In the genomic region with DNA sequence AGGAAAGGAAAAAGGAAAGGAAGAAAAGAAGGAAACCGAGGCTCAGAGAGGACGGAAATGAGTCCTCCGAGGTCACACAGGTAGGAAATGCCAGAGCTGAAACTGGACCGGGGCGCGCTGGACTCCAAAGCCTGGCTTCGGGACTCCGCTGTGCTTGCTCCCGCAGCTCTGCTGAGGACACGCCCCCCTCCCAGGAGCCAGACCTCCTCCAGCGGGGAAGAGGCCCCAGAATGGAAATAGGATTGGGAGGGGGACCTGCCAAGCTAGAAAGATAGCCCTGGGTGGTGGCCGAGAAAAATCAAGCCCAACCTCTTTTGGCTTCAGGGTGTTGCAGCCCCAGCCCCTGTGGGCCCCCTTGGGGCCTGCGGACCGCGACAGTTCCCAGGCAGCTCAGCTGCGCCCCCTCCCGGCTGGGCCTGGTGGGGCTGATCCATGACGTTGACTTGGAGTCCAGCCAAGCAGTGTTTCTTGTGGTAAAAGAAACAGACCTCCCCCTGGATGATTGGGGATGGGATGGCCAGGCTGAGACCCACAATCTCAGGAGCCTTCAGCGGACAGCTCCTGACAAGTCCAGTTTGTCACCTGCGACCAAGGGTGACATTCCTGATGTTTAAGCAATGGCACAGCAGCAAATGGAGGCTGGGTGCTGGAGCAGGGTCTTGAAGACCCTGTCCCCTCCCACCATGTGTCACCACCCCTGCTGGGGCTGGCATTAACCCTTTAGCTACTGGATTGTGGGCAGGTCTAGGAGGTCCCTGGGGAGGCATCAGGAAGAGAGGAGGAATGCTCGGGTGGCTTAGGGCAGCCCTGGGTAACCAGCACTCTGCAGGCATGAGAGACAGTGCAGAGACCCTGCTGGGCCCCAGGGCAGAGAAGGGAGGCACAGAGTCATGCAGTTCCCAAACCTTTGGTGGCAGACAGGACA, we compare ENCODE assay signal across 8 cellular contexts. TPM values are rescaled to one million over a fixed set of nuclear protein-coding genes. Genes with fewer than 3 reads are reported as not detected.
DNase-seq lines count a peak whose midpoint lies in the region; ATAC-seq and TF ChIP-seq lines count a peak whose summit lies in the region.

No MANE protein-coding gene starts in this region.

- RAD21 ChIA-PET in HCT116 (lab: Charles Lee; ENCODE audit: low non-redundant PET in 1 of 2, low total read pairs in 2 of 2, uncharacterized antibody in 2 of 2, unreplicated experiment in 2 of 2): interaction anchor here (0.6 to 0.7 kb wide), 2 partner anchors 9 to 13 kb away, joined by 3 read pairs; no protein-coding TSS in a partner anchor

- no peaks in the 10 kb centered on the region for H3K4me1 Mint-ChIP-seq in activated CD8-positive, alpha-beta memory T cell treated with anti-CD3 and anti-CD28 coated beads, Interleukin-2, amount 10 ng/mL, durations not matched to agents 7 days and 5 days
- H3K4me1 Mint-ChIP-seq in natural killer cell treated with Interleukin-12 subunit alpha and Interleukin-12 subunit beta and Interleukin-15 and Interleukin-18, amount 100 ng/mL, for 72 hours (ENCODE audit: low read depth in 2 of 2): peaks cover 3 to 6% of the 10 kb centered on the region in 2 donors

- peak; percentile 64 for TF ChIP-seq RAD21 in HCT116 (IDR thresholded peaks at IDR 0.05; ENCODE audit: low read depth)

- peak; percentile 67 for DNase-seq in HCT116 (ENCODE audit: low read depth, low spot score)
- DNase-seq in NOMO-1 treated with dmso at 0.1 percent for 144 hours (lab: John Stamatoyannopoulos, UW; ENCODE audit: unreplicated experiment): peak; percentile 49
- DNase-seq in activated CD8-positive, alpha-beta memory T cell treated with anti-CD3 and anti-CD28 coated beads, Interleukin-2, amount 10 ng/mL, durations not matched to agents 7 days and 5 days: peak; percentile 68
- peak; percentile 85 to 91 for DNase-seq in erythroblast (lab: John Stamatoyannopoulos, UW)
- no peak for DNase-seq in natural killer cell treated with Interleukin-12 subunit alpha and Interleukin-12 subunit beta and Interleukin-15 and Interleukin-18, amount 100 ng/mL, for 72 hours (ENCODE audit: low spot score)
- peak; percentile 83 for DNase-seq in upper lobe of right lung
- DNase-seq in occipital lobe (lab: John Stamatoyannopoulos, UW): no peak

- H2AFZ ChIP-seq in HCT116 (ENCODE audit: low read depth, low read length, poor library complexity, severe bottlenecking): peak overlapping the region; percentile 79

- no peak for TF ChIP-seq POLR2A in HCT116 (IDR thresholded peaks at IDR 0.05; ENCODE audit: borderline replicate concordance, extremely low read depth, insufficient read depth, insufficient read length)
- TF ChIP-seq POLR2A in erythroblast (IDR thresholded peaks at IDR 0.05; ENCODE audit: low read length): no peak

- no TSS peak for BruUV-seq in HCT116 (replicated peaks; lab: Mats Ljungman, UMichigan)

- H3K27ac Mint-ChIP-seq in activated CD8-positive, alpha-beta memory T cell treated with anti-CD3 and anti-CD28 coated beads, Interleukin-2, amount 10 ng/mL, durations not matched to agents 7 days and 5 days: no peak overlapping the region
- no peak overlapping the region for H3K27ac Mint-ChIP-seq in natural killer cell treated with Interleukin-12 subunit alpha and Interleukin-12 subunit beta and Interleukin-15 and Interleukin-18, amount 100 ng/mL, for 72 hours

- H3K4me3 ChIP-seq in HCT116 (replicated peaks in 1 of 2; ENCODE audit: low read depth in 1 of 2, low read length in 2 of 2) (peak overlapping the region; percentile 44 to 56), upper lobe of right lung (peak overlapping the region; percentile 14)

- no peaks in the 10 kb centered on the region for H3K79me2 ChIP-seq in HCT116 (ENCODE audit: insufficient read depth, low read length)

- no peaks in the 10 kb centered on the region for H3K36me3 Mint-ChIP-seq in activated CD8-positive, alpha-beta memory T cell treated with anti-CD3 and anti-CD28 coated beads, Interleukin-2, amount 10 ng/mL, durations not matched to agents 7 days and 5 days
- no peaks in the 10 kb centered on the region for H3K36me3 Mint-ChIP-seq in natural killer cell treated with Interleukin-12 subunit alpha and Interleukin-12 subunit beta and Interleukin-15 and Interleukin-18, amount 100 ng/mL, for 72 hours

- H4K20me1 ChIP-seq in HCT116 (ENCODE audit: insufficient read depth): no peaks in the 10 kb centered on the region

- no peaks in the 10 kb centered on the region for H3K9me3 Mint-ChIP-seq in activated CD8-positive, alpha-beta memory T cell treated with anti-CD3 and anti-CD28 coated beads, Interleukin-2, amount 10 ng/mL, durations not matched to agents 7 days and 5 days (ENCODE audit: low read depth)
- H3K9me3 Mint-ChIP-seq in natural killer cell treated with Interleukin-12 subunit alpha and Interleukin-12 subunit beta and Interleukin-15 and Interleukin-18, amount 100 ng/mL, for 72 hours: no peaks in the 10 kb centered on the region

- H3K27me3 ChIP-seq in HCT116 (ENCODE audit: insufficient read depth, low read length) (no peaks in the 10 kb centered on the region), upper lobe of right lung (no peaks in the 10 kb centered on the region)

- no peak overlapping the region for H3K4me3 Mint-ChIP-seq in activated CD8-positive, alpha-beta memory T cell treated with anti-CD3 and anti-CD28 coated beads, Interleukin-2, amount 10 ng/mL, durations not matched to agents 7 days and 5 days
- no peak overlapping the region for H3K4me3 Mint-ChIP-seq in natural killer cell treated with Interleukin-12 subunit alpha and Interleukin-12 subunit beta and Interleukin-15 and Interleukin-18, amount 100 ng/mL, for 72 hours

- POLR2A ChIA-PET in HCT116 (lab: Charles Lee): interaction anchor here (1.0 to 1.5 kb wide), 4 partner anchors 9 to 152 kb away, joined by 3 to 6 read pairs (median 6); no protein-coding TSS in a partner anchor

- H3K9ac ChIP-seq in HCT116 (ENCODE audit: low read length): peak overlapping the region; percentile 49

- H3K9me3 ChIP-seq in HCT116 (ENCODE audit: control insufficient read depth in 1 of 2, insufficient read depth in 1 of 2, low read depth in 1 of 2, low read length in 2 of 2) (no peaks in the 10 kb centered on the region), upper lobe of right lung (no peaks in the 10 kb centered on the region)

- peak; percentile 87 for ATAC-seq in HCT116
- peak; percentile 83 for ATAC-seq in activated CD8-positive, alpha-beta memory T cell treated with anti-CD3 and anti-CD28 coated beads, Interleukin-2, amount 10 ng/mL, durations not matched to agents 7 days and 5 days
- ATAC-seq in natural killer cell treated with Interleukin-12 subunit alpha and Interleukin-12 subunit beta and Interleukin-15 and Interleukin-18, amount 100 ng/mL, for 72 hours: peak; percentile 67 to 68
- peak; percentile 85 for ATAC-seq in upper lobe of right lung

- no peaks in the 10 kb centered on the region for H3K27me3 Mint-ChIP-seq in activated CD8-positive, alpha-beta memory T cell treated with anti-CD3 and anti-CD28 coated beads, Interleukin-2, amount 10 ng/mL, durations not matched to agents 7 days and 5 days
- peaks cover 6 to 7% of the 10 kb centered on the region in 2 donors for H3K27me3 Mint-ChIP-seq in natural killer cell treated with Interleukin-12 subunit alpha and Interleukin-12 subunit beta and Interleukin-15 and Interleukin-18, amount 100 ng/mL, for 72 hours

- peak overlapping the region; percentile 85 for H3K4me2 ChIP-seq in HCT116 (ENCODE audit: low read length)

- CTCF ChIA-PET in HCT116 (lab: Charles Lee): interaction anchor here (0.7 to 3.9 kb wide), 21 partner anchors 9 to 159 kb away, joined by 3 to 55 read pairs (median 5); a partner anchor contains a TSS
- CTCF ChIA-PET in activated CD8-positive, alpha-beta memory T cell treated with anti-CD3 and anti-CD28 coated beads, Interleukin-2, amount 10 ng/mL, durations not matched to agents 7 days and 5 days (lab: Charles Lee): interaction anchor here (1.0 to 3.3 kb wide), 12 partner anchors 10 to 459 kb away, joined by 3 to 14 read pairs (median 4); a partner anchor contains a TSS

- intact Hi-C loops in HCT116 (cut with micrococcal nuclease): loop anchor here (5.0 kb wide), 1 partner anchor 106 kb away; no protein-coding TSS in a partner anchor
- intact Hi-C loops in upper lobe of right lung (cut with DNase I): loop anchor here (10.0 kb wide), 1 partner anchor 59 kb away; a partner anchor contains a TSS

- no peaks in the 10 kb centered on the region for H3K9me2 ChIP-seq in HCT116 (ENCODE audit: insufficient read depth)

- H3K4me1 ChIP-seq in HCT116 (ENCODE audit: control insufficient read depth in 1 of 2, insufficient read depth in 2 of 2, low read length in 2 of 2): peaks cover 13 to 30% of the 10 kb centered on the region in 2 experiments
- H3K4me1 ChIP-seq in upper lobe of right lung: peaks cover 22% of the 10 kb centered on the region

- TF ChIP-seq CTCF in C4-2B (conservative IDR thresholded peaks at IDR 0.05) (peak; percentile 99), HCT116 (IDR thresholded peaks at IDR 0.05 in 2 of 3, conservative IDR thresholded peaks at IDR 0.05 in 1 of 3; ENCODE audit: borderline replicate concordance in 1 of 3, insufficient read depth in 1 of 3, low read depth in 2 of 3, low read length in 2 of 3) (peak; percentile 75 to 99 (median 99); a peak in 5 of 6 replicates), upper lobe of right lung (IDR thresholded peaks at IDR 0.05) (peak; percentile 90)

- H3K27ac ChIP-seq in C4-2B: no peak overlapping the region
- peak overlapping the region; percentile 11; the same call in 1 of the 2 replicates for H3K27ac ChIP-seq in HCT116 (ENCODE audit: low read depth, low read length)
- H3K27ac ChIP-seq in upper lobe of right lung: no peak overlapping the region

- no peaks in the 10 kb centered on the region for H3K36me3 ChIP-seq in HCT116 (ENCODE audit: control insufficient read depth in 1 of 2, insufficient read depth in 2 of 2, low read length in 2 of 2)
- H3K36me3 ChIP-seq in upper lobe of right lung: no peaks in the 10 kb centered on the region

TF ChIP-seq in HCT116, 20 proteins besides CTCF, POLR2A, EP300 and RAD21 (continues in another document):
- peak; percentile 63 for TF ChIP-seq POLR2AphosphoS5 (IDR thresholded peaks at IDR 0.05; ENCODE audit: low read depth, low read length)
- TF ChIP-seq, protein P1, sequence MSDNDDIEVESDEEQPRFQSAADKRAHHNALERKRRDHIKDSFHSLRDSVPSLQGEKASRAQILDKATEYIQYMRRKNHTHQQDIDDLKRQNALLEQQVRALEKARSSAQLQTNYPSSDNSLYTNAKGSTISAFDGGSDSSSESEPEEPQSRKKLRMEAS (IDR thresholded peaks at IDR 0.05): no peak
- TF ChIP-seq, protein P2, sequence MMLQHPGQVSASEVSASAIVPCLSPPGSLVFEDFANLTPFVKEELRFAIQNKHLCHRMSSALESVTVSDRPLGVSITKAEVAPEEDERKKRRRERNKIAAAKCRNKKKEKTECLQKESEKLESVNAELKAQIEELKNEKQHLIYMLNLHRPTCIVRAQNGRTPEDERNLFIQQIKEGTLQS (IDR thresholded peaks at IDR 0.05): no peak
- no peak for TF ChIP-seq EZH2phosphoT487 (IDR thresholded peaks at IDR 0.05; ENCODE audit: borderline replicate concordance)

RNA-seq across cellular contexts. Expression of a gene that starts 55.4 kb away (rescaled TPM):
- total RNA-seq in HCT116 (2021; ENCODE audit: unreplicated experiment): 0.22 TPM
- 0.14 and 0.20 TPM in 2 replicates for polyA plus RNA-seq in HCT116 (2012)
- total RNA-seq in activated CD8-positive, alpha-beta memory T cell treated with anti-CD3 and anti-CD28 coated beads, Interleukin-2, amount 10 ng/mL, durations not matched to agents 7 days and 5 days: not detected
- total RNA-seq in natural killer cell treated with Interleukin-12 subunit alpha and Interleukin-12 subunit beta and Interleukin-15 and Interleukin-18, amount 100 ng/mL, for 72 hours: not detected
- 6.8 TPM for total RNA-seq in upper lobe of right lung
- 1.7 TPM for total RNA-seq in occipital lobe

Comparison
In these comparisons a context has a peak if more than half of its experiments do, and no peak if none do; other contexts are left out.
1. DNase-seq: peak in HCT116 (single experiment), NOMO-1 treated with dmso at 0.1 percent for 144 hours (single experiment), activated CD8-positive, alpha-beta memory T cell treated with anti-CD3 and anti-CD28 coated beads, Interleukin-2, amount 10 ng/mL, durations not matched to agents 7 days and 5 days (single experiment), erythroblast (2 of 2) and upper lobe of right lung (single experiment); none in natural killer cell treated with Interleukin-12 subunit alpha and Interleukin-12 subunit beta and Interleukin-15 and Interleukin-18, amount 100 ng/mL, for 72 hours (single experiment) and occipital lobe (single experiment).
2. Peak in every context shown above with its lines, with median percentiles within 50 percentile points of each other: CTCF ChIP-seq and ATAC-seq.